ENCODE assay signal across 3 cellular contexts in the genomic region with DNA sequence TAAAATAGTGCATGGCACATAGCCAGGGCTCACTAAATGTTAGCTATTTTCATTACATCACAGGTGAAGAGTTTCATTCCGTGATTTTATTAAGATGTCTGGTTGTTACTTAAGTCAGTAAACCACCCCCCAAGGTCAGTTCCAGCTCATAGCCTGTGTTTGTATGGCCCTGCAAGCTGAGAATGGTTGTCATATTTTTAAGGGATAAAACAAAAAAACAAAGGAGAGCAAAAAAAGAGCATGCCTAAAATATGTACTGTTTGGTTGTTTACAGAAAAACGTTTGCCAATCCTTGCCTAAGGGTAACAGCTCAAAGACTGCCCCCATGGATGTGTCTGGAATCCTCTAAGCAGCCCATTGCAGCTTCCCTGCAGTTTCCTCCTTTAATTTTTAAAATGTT.
"Had no signal": no experiment of that assay in that cellular context is flagged by ENCODE, and none has a peak within 500 bp of the region (broad histone marks: within the 10 kb centered on the region; RNA-seq: fewer than 3 reads in every experiment).

No MANE protein-coding gene starts in this region.

- H3K4me3 ChIP-seq: GM12878 had no signal

- DNase-seq: GDM1, GF-D8 had no signal

- ATAC-seq: GM12878 had no signal
